Comparison of ENCODE assay signal across 1 cellular context in the genomic region with DNA sequence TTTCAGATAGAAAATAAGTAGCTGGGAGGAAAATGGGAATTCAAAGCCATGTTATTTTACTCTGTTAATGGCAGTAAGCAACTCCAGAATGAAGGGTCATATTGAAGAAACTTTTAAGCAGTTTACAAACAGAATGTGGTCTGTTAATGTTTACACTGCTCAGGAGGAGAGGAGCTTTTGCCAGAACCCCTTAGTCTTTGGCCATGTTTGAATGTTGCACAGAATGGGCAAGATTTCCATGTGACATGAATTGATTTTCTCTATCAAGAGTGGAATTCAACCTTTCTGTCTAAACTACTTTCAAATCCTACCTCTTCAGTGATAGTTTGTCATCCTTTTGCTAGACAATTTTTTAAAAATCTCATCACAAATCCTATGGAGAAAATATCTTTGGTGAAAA.
A peak's percentile ranks its signal among the peaks of the same experiment; 100 is the strongest.
TF ChIP-seq lines count a peak whose summit lies in the region.

No MANE protein-coding gene starts in this region.

TF ChIP-seq in liver, 16 proteins besides CTCF, POLR2A, EP300 and RAD21 (continued from another document):
- peak; percentile 19 to 28 for TF ChIP-seq HNF4A (conservative IDR thresholded peaks at IDR 0.05)
